Comparison of ENCODE assay signal across 29 cellular contexts in the genomic region with DNA sequence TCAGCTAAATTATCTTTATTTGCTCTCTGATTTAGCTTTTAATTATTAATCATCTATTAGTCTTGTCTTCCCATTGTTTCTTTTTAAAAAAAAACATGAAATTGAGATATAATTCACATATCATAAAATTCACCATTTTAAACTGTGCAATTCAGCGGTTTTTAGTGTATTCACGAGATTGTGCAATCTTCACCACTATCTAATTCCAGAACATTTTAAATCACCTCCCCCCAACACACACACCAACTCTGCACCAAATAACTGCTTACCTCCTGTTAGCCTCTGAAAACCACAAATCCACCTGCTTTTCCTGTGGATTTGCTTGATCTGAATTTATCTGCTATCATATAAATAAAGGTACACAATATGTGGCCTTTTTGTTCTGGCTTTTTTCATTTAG.
"Had no signal": no experiment of that assay in that cellular context is flagged by ENCODE, and none has a peak within 500 bp of the region (broad histone marks: within the 10 kb centered on the region; RNA-seq: fewer than 3 reads in every experiment).

No MANE protein-coding gene starts in this region.

- H3K9me3 ChIP-seq: breast epithelium, esophagus squamous epithelium, left lung, mucosa of descending colon, spleen, suprapubic skin, tibial artery, upper lobe of right lung had no signal

- H3K9me3 Mint-ChIP-seq: activated CD4-positive, alpha-beta memory T cell treated with anti-CD3 and anti-CD28 coated beads for 36 hours; activated naive CD4-positive, alpha-beta T cell treated with anti-CD3 and anti-CD28 coated beads, Interleukin-2, amount 50 U/mL, for 24 hours; activated naive CD8-positive, alpha-beta T cell treated with anti-CD3 and anti-CD28 coated beads, Interleukin-2, amount 50 U/mL, for 24 hours; natural killer cell treated with Interleukin-12 subunit alpha and Interleukin-12 subunit beta and Interleukin-15 and Interleukin-18, amount 100 ng/mL, for 72 hours had no signal

- ATAC-seq: activated CD4-positive, CD25-positive, alpha-beta regulatory T cell treated with anti-CD3 and anti-CD28 coated beads, Interleukin-2, amount 50 U/mL, for 24 hours; activated naive CD8-positive, alpha-beta T cell treated with anti-CD3 and anti-CD28 coated beads, Interleukin-2, amount 50 U/mL, for 24 hours; left lung; natural killer cell treated with Interleukin-12 subunit alpha and Interleukin-12 subunit beta and Interleukin-15 and Interleukin-18, amount 100 ng/mL, for 72 hours; right cardiac atrium; upper lobe of right lung had no signal

- H3K4me1 Mint-ChIP-seq: activated naive CD4-positive, alpha-beta T cell treated with anti-CD3 and anti-CD28 coated beads, Interleukin-2, amount 50 U/mL, for 24 hours had no signal

- H3K36me3 Mint-ChIP-seq: activated CD4-positive, alpha-beta memory T cell treated with anti-CD3 and anti-CD28 coated beads for 36 hours; activated naive CD4-positive, alpha-beta T cell treated with anti-CD3 and anti-CD28 coated beads, Interleukin-2, amount 50 U/mL, for 24 hours; natural killer cell treated with Interleukin-12 subunit alpha and Interleukin-12 subunit beta and Interleukin-15 and Interleukin-18, amount 100 ng/mL, for 72 hours had no signal

- H3K27me3 Mint-ChIP-seq: activated CD4-positive, alpha-beta memory T cell treated with anti-CD3 and anti-CD28 coated beads for 36 hours; activated naive CD4-positive, alpha-beta T cell treated with anti-CD3 and anti-CD28 coated beads, Interleukin-2, amount 50 U/mL, for 24 hours; activated naive CD8-positive, alpha-beta T cell treated with anti-CD3 and anti-CD28 coated beads, Interleukin-2, amount 50 U/mL, for 24 hours had no signal

- H3K27ac Mint-ChIP-seq: activated CD4-positive, alpha-beta memory T cell treated with anti-CD3 and anti-CD28 coated beads for 36 hours; activated naive CD4-positive, alpha-beta T cell treated with anti-CD3 and anti-CD28 coated beads, Interleukin-2, amount 50 U/mL, for 24 hours; activated naive CD8-positive, alpha-beta T cell treated with anti-CD3 and anti-CD28 coated beads, Interleukin-2, amount 50 U/mL, for 24 hours; natural killer cell treated with Interleukin-12 subunit alpha and Interleukin-12 subunit beta and Interleukin-15 and Interleukin-18, amount 100 ng/mL, for 72 hours had no signal

- DNase-seq: activated CD4-positive, alpha-beta memory T cell treated with anti-CD3 and anti-CD28 coated beads for 36 hours; activated CD4-positive, alpha-beta T cell treated with anti-CD3 and anti-CD28 coated beads for 48 hours; activated CD8-positive, alpha-beta memory T cell treated with anti-CD3 and anti-CD28 coated beads, Interleukin-2, amount 50 U/mL, for 4 hours; activated gamma-delta T cell treated with Interleukin-2 at 50 U/mL for 16 hours; activated naive CD8-positive, alpha-beta T cell treated with anti-CD3 and anti-CD28 coated beads, Interleukin-2, amount 50 U/mL, for 24 hours; activated T-cell treated with anti-CD3 and anti-CD28 coated beads, Interleukin-2, amount 50 U/mL, for 1 hour; central memory CD4-positive, alpha-beta T cell; dermis blood vessel endothelial cell; effector CD4-positive, alpha-beta T cell; esophagus squamous epithelium; foreskin melanocyte; kidney glomerular epithelial cell; left lung; mucosa of descending colon; posterior cingulate gyrus; right cardiac atrium; spleen; stimulated activated naive CD4-positive, alpha-beta T cell; T-helper 9 cell; tibial artery; upper lobe of right lung; WERI-Rb-1 had no signal

- H3K4me3 ChIP-seq: breast epithelium, esophagus squamous epithelium, left lung, lung, mucosa of descending colon, spleen, suprapubic skin, tibial artery, upper lobe of right lung had no signal

- H3K27me3 ChIP-seq: breast epithelium, esophagus squamous epithelium, left lung, spleen, suprapubic skin, tibial artery, upper lobe of right lung had no signal

- H3K27ac ChIP-seq: breast epithelium, epithelial cell of prostate, esophagus squamous epithelium, left lung, spleen, suprapubic skin, tibial artery, upper lobe of right lung, WERI-Rb-1 had no signal

- H3K36me3 ChIP-seq: breast epithelium, esophagus squamous epithelium, left lung, spleen, suprapubic skin, tibial artery, upper lobe of right lung, WERI-Rb-1 had no signal

- H3K4me1 ChIP-seq: breast epithelium, left lung, suprapubic skin, tibial artery, upper lobe of right lung had no signal

- H3K4me3 Mint-ChIP-seq: activated CD4-positive, alpha-beta memory T cell treated with anti-CD3 and anti-CD28 coated beads for 36 hours; activated naive CD4-positive, alpha-beta T cell treated with anti-CD3 and anti-CD28 coated beads, Interleukin-2, amount 50 U/mL, for 24 hours; activated naive CD8-positive, alpha-beta T cell treated with anti-CD3 and anti-CD28 coated beads, Interleukin-2, amount 50 U/mL, for 24 hours; natural killer cell treated with Interleukin-12 subunit alpha and Interleukin-12 subunit beta and Interleukin-15 and Interleukin-18, amount 100 ng/mL, for 72 hours had no signal
